Comparison of ENCODE assay signal across 7 cellular contexts in the genomic region with DNA sequence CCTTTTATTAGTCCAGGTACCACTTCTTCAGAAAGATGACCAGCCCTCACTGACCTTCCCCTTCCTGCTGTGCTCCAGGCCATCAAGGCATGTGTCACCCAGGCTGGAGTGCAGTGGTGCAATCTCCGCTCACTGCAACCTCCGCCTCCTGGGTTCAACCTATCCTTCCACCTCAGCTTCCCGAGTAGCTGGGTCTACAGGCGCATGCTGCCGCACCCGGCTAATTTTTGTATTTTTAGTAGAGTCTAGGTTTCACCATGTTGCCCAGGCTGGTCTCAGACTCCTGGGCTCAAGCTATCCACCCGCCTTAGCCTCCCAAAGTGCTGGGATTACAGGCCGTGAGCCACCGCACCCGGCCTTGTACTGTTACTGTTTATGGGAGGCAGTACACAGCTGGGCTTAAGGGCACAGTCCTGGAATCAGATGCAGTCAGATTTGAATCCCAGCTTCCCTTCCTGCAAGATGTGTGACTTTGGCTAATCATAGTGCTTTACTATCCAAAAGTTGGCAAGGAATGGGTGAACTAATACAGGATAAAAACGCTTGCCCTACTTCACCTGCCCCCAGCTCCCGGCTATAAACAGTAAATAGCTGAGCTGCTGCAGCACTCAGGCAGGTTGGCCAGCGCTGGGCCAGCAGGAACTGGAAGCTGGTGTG. TPM values are rescaled to one million over a fixed set of nuclear protein-coding genes. Genes with fewer than 3 reads are reported as not detected.
A peak's percentile ranks its signal among the peaks of the same experiment; 100 is the strongest.
DNase-seq lines count a peak whose midpoint lies in the region; ATAC-seq lines count a peak whose summit lies in the region.

No MANE protein-coding gene starts in this region.

- H3K27ac ChIP-seq in substantia nigra (ENCODE audit: low read depth, low read length, poor library complexity, severe bottlenecking), result peak overlapping the region; percentile 82

- ATAC-seq in HG03175 (IDR thresholded peaks at IDR 0.05; ENCODE audit: unreplicated experiment) (peak; percentile 2), HG03025 (IDR thresholded peaks at IDR 0.05; ENCODE audit: low FRiP score, unreplicated experiment) (no peak)

- no peaks in the 10 kb centered on the region for H3K9me3 Mint-ChIP-seq in activated naive CD8-positive, alpha-beta T cell treated with anti-CD3 and anti-CD28 coated beads for 36 hours

- peak overlapping the region; percentile 88 for H3K4me3 Mint-ChIP-seq in activated naive CD8-positive, alpha-beta T cell treated with anti-CD3 and anti-CD28 coated beads for 36 hours

- H3K36me3 Mint-ChIP-seq in activated naive CD8-positive, alpha-beta T cell treated with anti-CD3 and anti-CD28 coated beads for 36 hours, result peaks cover 48% of the 10 kb centered on the region

- no peaks in the 10 kb centered on the region for H3K27me3 Mint-ChIP-seq in activated naive CD8-positive, alpha-beta T cell treated with anti-CD3 and anti-CD28 coated beads for 36 hours

- no peak for DNase-seq in activated naive CD8-positive, alpha-beta T cell treated with anti-CD3 and anti-CD28 coated beads for 36 hours
- DNase-seq in kidney tubule cell (ENCODE audit: low spot score), result peak; percentile 51
- no peak for DNase-seq in substantia nigra (lab: John Stamatoyannopoulos, UW)
- DNase-seq in NCI-H345 (lab: John Stamatoyannopoulos, UW), result no peak
- DNase-seq in GF-D8 (lab: John Stamatoyannopoulos, UW), result no peak

- H3K27ac Mint-ChIP-seq in activated naive CD8-positive, alpha-beta T cell treated with anti-CD3 and anti-CD28 coated beads for 36 hours, result peak overlapping the region; percentile 97

- peaks cover 42% of the 10 kb centered on the region for H3K4me1 Mint-ChIP-seq in activated naive CD8-positive, alpha-beta T cell treated with anti-CD3 and anti-CD28 coated beads for 36 hours

RNA-seq across cellular contexts. Expression of gene EIF4EBP3, which starts 0.5 kb away (rescaled TPM):
- total RNA-seq in activated naive CD8-positive, alpha-beta T cell treated with anti-CD3 and anti-CD28 coated beads for 36 hours, result 10 to 100 TPM; 13.9 to 15.5 TPM

RNA-seq across cellular contexts. Expression of gene SRA1, which starts 10.3 kb away (rescaled TPM):
- total RNA-seq in activated naive CD8-positive, alpha-beta T cell treated with anti-CD3 and anti-CD28 coated beads for 36 hours, result 10 to 100 TPM; 54.6 to 60.6 TPM

RNA-seq across cellular contexts. Expression of gene APBB3, which starts 17.4 kb away (rescaled TPM):
- total RNA-seq in activated naive CD8-positive, alpha-beta T cell treated with anti-CD3 and anti-CD28 coated beads for 36 hours, result 10 to 100 TPM; 17.5 to 17.8 TPM

RNA-seq across cellular contexts. Expression of gene SLC35A4, which starts 17.6 kb away (rescaled TPM):
- 100 to 1,000 TPM in 1 of 2 experiments, 10 to 100 TPM in 1; 97.4 to 100 TPM for total RNA-seq in activated naive CD8-positive, alpha-beta T cell treated with anti-CD3 and anti-CD28 coated beads for 36 hours
